Comparison of ENCODE assay signal across 26 cellular contexts in the genomic region with DNA sequence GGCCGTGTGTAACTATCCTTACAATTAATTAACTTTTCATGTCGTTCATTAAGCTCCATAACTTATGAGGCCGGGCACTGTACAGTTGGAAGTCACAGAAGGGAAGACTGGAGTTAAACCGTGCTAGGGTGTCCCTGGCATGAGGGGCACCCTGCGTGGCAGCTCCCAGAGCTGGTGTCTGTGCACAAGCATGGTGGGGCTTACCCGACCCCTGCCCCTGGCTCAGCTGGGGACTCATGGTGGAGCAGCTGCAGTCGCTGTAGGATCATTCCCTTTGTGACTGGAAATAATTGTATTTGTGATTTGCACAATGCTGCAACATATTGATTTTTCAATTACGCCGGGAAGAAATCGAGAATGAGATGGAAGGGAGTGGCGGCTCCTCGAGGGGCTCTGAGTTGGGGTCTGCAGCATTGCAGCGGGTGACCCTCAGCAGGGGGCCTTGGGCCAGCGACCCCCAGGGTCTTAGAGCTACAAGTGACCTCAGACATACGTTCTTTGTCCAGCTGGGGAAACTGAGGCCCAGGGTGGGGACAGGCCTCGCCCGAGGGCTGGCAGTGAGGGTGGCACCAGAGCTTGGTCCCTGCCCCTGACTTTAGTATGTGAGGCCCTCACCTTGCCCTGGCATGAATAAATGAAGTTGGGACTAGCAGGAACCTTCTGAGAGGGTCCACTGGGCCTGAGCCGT.
DNase-seq lines count a peak whose midpoint lies in the region; ATAC-seq, FAIRE-seq and TF ChIP-seq lines count a peak whose summit lies in the region.
"Had no signal": no experiment of that assay in that cellular context is flagged by ENCODE, and none has a peak within 500 bp of the region (broad histone marks: within the 10 kb centered on the region; RNA-seq: fewer than 3 reads in every experiment).

No MANE protein-coding gene starts in this region.

- H3K4me3 ChIP-seq in heart left ventricle (no peak overlapping the region), WERI-Rb-1 (ENCODE audit: low read depth, low read length) (no peak overlapping the region), kidney (ENCODE audit: low read length in 2 of 2) (no peak overlapping the region)
- H3K4me3 ChIP-seq: esophagus muscularis mucosa, gastrocnemius medialis, K562 had no signal

- 86 to 94% (median 87%) methylated on average over 18 of the region's 18 CpGs for WGBS in heart left ventricle, 4 donors

- FAIRE-seq in kidney (lab: Jason Lieb, UNC), result no peak
- FAIRE-seq: colon, G401.6, K562, keratinocyte had no signal

- H3K4me1 ChIP-seq in heart left ventricle (no peaks in the 10 kb centered on the region), kidney (ENCODE audit: control insufficient read depth in 1 of 2, insufficient read depth in 1 of 2, low read depth in 1 of 2, low read length in 2 of 2) (no peaks in the 10 kb centered on the region)
- H3K4me1 ChIP-seq: esophagus muscularis mucosa, gastrocnemius medialis had no signal

- no peak for TF ChIP-seq POLR2A in heart left ventricle (IDR thresholded peaks at IDR 0.05)

- no peak for ATAC-seq in heart left ventricle
- no peak for ATAC-seq in Right ventricle myocardium superior (ENCODE audit: poor library complexity)
- ATAC-seq in HG02973 (IDR thresholded peaks at IDR 0.05; ENCODE audit: unreplicated experiment), result no peak
- ATAC-seq: activated T-helper 17 cell treated with anti-CD3 and anti-CD28 coated beads, Interleukin-2, amount 50 U/mL, for 72 hours; gastrocnemius medialis; K562; T-cell had no signal

- peak in 4 of 5 donors; percentile 5 to 46 (median 10) for DNase-seq in heart left ventricle
- DNase-seq in Right ventricle myocardium superior, result no peak
- peak; percentile 1 for DNase-seq in WERI-Rb-1
- DNase-seq in kidney, result peak; percentile 34
- DNase-seq in EL, result no peak
- DNase-seq in substantia nigra (lab: John Stamatoyannopoulos, UW), result no peak
- DNase-seq: brain microvascular endothelial cell; CD4-positive, CD25-positive, alpha-beta regulatory T cell; DMS153; gastrocnemius medialis; HCEC 1CT; mammary epithelial cell; MM.1S; NCI-H1436; NCI-H2171 treated with DMSO at 0.1 percent for 48 hours; NCI-H82; occipital lobe; stimulated activated CD4-positive, alpha-beta T cell treated with anti-CD3 and anti-CD28 coated beads, Interleukin-12 subunit alpha, Interleukin-12 subunit beta, amount 100 ng/mL, for 4 hours had no signal

- TF ChIP-seq CTCF in heart left ventricle (IDR thresholded peaks at IDR 0.05), result no peak
- no peak for TF ChIP-seq CTCF in WERI-Rb-1 (IDR thresholded peaks at IDR 0.05; ENCODE audit: low read depth, low read length)
- TF ChIP-seq CTCF in kidney (IDR thresholded peaks at IDR 0.05; ENCODE audit: borderline replicate concordance, extremely low read depth, insufficient read depth), result no peak

- no peak overlapping the region for H3K27ac ChIP-seq in heart left ventricle
- no peak overlapping the region for H3K27ac ChIP-seq in WERI-Rb-1
- H3K27ac ChIP-seq in kidney (ENCODE audit: low read depth in 2 of 2, low read length in 2 of 2), result no peak overlapping the region
- no peak overlapping the region for H3K27ac ChIP-seq in substantia nigra (ENCODE audit: low read depth, low read length, poor library complexity, severe bottlenecking)
- H3K27ac ChIP-seq: brain microvascular endothelial cell, esophagus muscularis mucosa, gastrocnemius medialis had no signal

- H3K27me3 ChIP-seq in heart left ventricle (no peaks in the 10 kb centered on the region), WERI-Rb-1 (ENCODE audit: insufficient read depth, low read depth, severe bottlenecking) (no peaks in the 10 kb centered on the region)
- H3K27me3 ChIP-seq: brain microvascular endothelial cell, gastrocnemius medialis had no signal

- no peaks in the 10 kb centered on the region for H3K36me3 ChIP-seq in heart left ventricle
- no peaks in the 10 kb centered on the region for H3K36me3 ChIP-seq in WERI-Rb-1
- H3K36me3 ChIP-seq in kidney (ENCODE audit: control insufficient read depth in 1 of 2, insufficient read depth in 2 of 2, low read length in 2 of 2), result no peaks in the 10 kb centered on the region
- H3K36me3 ChIP-seq: brain microvascular endothelial cell, esophagus muscularis mucosa, gastrocnemius medialis had no signal

- no peak overlapping the region for H3K9ac ChIP-seq in kidney (ENCODE audit: low read length in 2 of 2)

- peaks cover 0 to 20% (median 0%) of the 10 kb centered on the region in 12 donors for H3K9me3 ChIP-seq in heart left ventricle
- H3K9me3 ChIP-seq in WERI-Rb-1 (ENCODE audit: severe bottlenecking), result no peaks in the 10 kb centered on the region
- H3K9me3 ChIP-seq in kidney (ENCODE audit: control insufficient read depth in 1 of 2, low read length in 2 of 2), result peaks cover 0 to 7% of the 10 kb centered on the region in 2 donors
- H3K9me3 ChIP-seq: gastrocnemius medialis had no signal

- intact Hi-C loops in heart left ventricle (cut with DNase I), result no loop called here
- intact Hi-C loops in Right ventricle myocardium superior (cut with DNase I), result no loop called here
- intact Hi-C loops in kidney (cut with DNase I), result no loop called here

Comparison
In these comparisons a context has a peak if more than half of its experiments do, and no peak if none do; other contexts are left out.
1. DNase-seq: peak in heart left ventricle (4 of 5), WERI-Rb-1 (single experiment) and kidney (single experiment); none in Right ventricle myocardium superior (single experiment), EL (single experiment) and substantia nigra (0 of 49).